In genomic region chr17:65385726-65386125, GRCh38 we compare ENCODE assay signal across 29 cellular contexts.
"Had no signal": no experiment of that assay in that cellular context is flagged by ENCODE, and none has a peak within 500 bp of the region (broad histone marks: within the 10 kb centered on the region; RNA-seq: fewer than 3 reads in every experiment).

No MANE protein-coding gene starts in this region.

- H3K27me3 ChIP-seq: ascending aorta, brain microvascular endothelial cell, dorsolateral prefrontal cortex, esophagus muscularis mucosa, foreskin keratinocyte, gastrocnemius medialis, heart left ventricle had no signal

- H3K27ac ChIP-seq: ascending aorta, brain microvascular endothelial cell, coronary artery, dorsolateral prefrontal cortex, esophagus muscularis mucosa, foreskin keratinocyte, heart left ventricle had no signal

- H3K4me3 ChIP-seq: ascending aorta, coronary artery, dorsolateral prefrontal cortex, esophagus muscularis mucosa, gastrocnemius medialis, heart left ventricle had no signal

- DNase-seq: activated CD4-positive, alpha-beta memory T cell treated with anti-CD3 and anti-CD28 coated beads for 36 hours; activated CD4-positive, alpha-beta T cell treated with anti-CD3 and anti-CD28 coated beads for 36 hours; activated CD4-positive, alpha-beta T cell treated with anti-CD3 and anti-CD28 coated beads, Interleukin-2, amount 10 ng/mL, durations not matched to agents 24 days and 14 days; activated CD4-positive, CD25-positive, alpha-beta regulatory T cell; activated CD4-positive, CD25-positive, alpha-beta regulatory T cell treated with anti-CD3 and anti-CD28 coated beads, Interleukin-2, amount 50 U/mL, for 72 hours; activated CD8-positive, alpha-beta memory T cell treated with anti-CD3 and anti-CD28 coated beads, Interleukin-2, amount 10 ng/mL, durations not matched to agents 7 days and 5 days; activated CD8-positive, alpha-beta memory T cell treated with anti-CD3 and anti-CD28 coated beads, Interleukin-2, amount 50 U/mL, for 4 hours; activated CD8-positive, alpha-beta T cell treated with anti-CD3 and anti-CD28 coated beads, Interleukin-2, amount 10 ng/mL, durations not matched to agents 7 days and 5 days; activated gamma-delta T cell; activated naive CD4-positive, alpha-beta T cell; activated naive CD4-positive, alpha-beta T cell treated with anti-CD3 and anti-CD28 coated beads, Interleukin-2, amount 10 ng/mL, durations not matched to agents 7 days and 5 days; activated naive CD8-positive, alpha-beta T cell treated with anti-CD3 and anti-CD28 coated beads, Interleukin-2, amount 10 ng/mL, durations not matched to agents 7 days and 5 days; activated T-cell treated with anti-CD3 and anti-CD28 coated beads, Interleukin-2, amount 50 U/mL, for 1 hour; activated T-cell treated with anti-CD3 and anti-CD28 coated beads, Interleukin-2, amount 50 U/mL, for 48 hours; brain microvascular endothelial cell; dorsolateral prefrontal cortex; effector memory CD8-positive, alpha-beta T cell; erythroblast; foreskin keratinocyte; gastrocnemius medialis; glutamatergic neuron; heart left ventricle; T-helper 17 cell; T1000 had no signal

- ATAC-seq: activated CD4-positive, alpha-beta T cell treated with anti-CD3 and anti-CD28 coated beads for 36 hours; activated CD8-positive, alpha-beta memory T cell treated with anti-CD3 and anti-CD28 coated beads, Interleukin-2, amount 10 ng/mL, durations not matched to agents 7 days and 5 days; activated CD8-positive, alpha-beta T cell treated with anti-CD3 and anti-CD28 coated beads, Interleukin-2, amount 10 ng/mL, durations not matched to agents 7 days and 5 days; activated naive CD4-positive, alpha-beta T cell treated with anti-CD3 and anti-CD28 coated beads, Interleukin-2, amount 50 U/mL, for 72 hours; effector memory CD8-positive, alpha-beta T cell; foreskin keratinocyte; gastrocnemius medialis; heart left ventricle; T-helper 17 cell had no signal

- H3K36me3 ChIP-seq: ascending aorta, brain microvascular endothelial cell, esophagus muscularis mucosa, gastrocnemius medialis, heart left ventricle had no signal

- H3K4me1 ChIP-seq: ascending aorta, esophagus muscularis mucosa, foreskin keratinocyte, heart left ventricle had no signal

- FAIRE-seq: bronchial epithelial cell had no signal

- H3K9me3 ChIP-seq: ascending aorta, esophagus muscularis mucosa, gastrocnemius medialis, heart left ventricle had no signal
